ENCODE assay signal across 21 cellular contexts in the genomic region with DNA sequence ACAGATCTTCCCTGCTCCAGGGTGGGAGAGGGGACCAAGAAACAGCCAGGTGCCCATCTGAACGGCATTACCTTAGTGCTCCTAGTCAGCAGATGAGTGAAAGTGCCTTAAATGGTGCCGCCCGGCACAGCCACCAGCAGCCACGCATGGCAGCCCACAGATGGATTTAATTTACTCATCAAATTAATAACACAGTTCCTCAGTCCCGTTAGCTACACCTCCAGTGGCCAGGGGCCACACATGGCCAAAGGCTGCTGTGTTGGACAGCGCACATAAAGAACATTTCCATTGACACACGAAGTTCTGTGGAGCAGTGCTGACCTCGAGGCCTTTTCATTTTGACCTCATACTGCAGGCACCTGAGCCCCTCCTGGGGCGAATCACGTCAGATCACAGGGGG.
DNase-seq lines count a peak whose midpoint lies in the region; ATAC-seq and TF ChIP-seq lines count a peak whose summit lies in the region.
"Had no signal": no experiment of that assay in that cellular context is flagged by ENCODE, and none has a peak within 500 bp of the region (broad histone marks: within the 10 kb centered on the region; RNA-seq: fewer than 3 reads in every experiment).

No MANE protein-coding gene starts in this region.

- H3K9me3 ChIP-seq in breast epithelium (no peaks in the 10 kb centered on the region), mammary epithelial cell (replicated peaks; ENCODE audit: insufficient read depth, low read length) (no peaks in the 10 kb centered on the region), parathyroid adenoma (ENCODE audit: control insufficient read depth, low read length) (no peaks in the 10 kb centered on the region), uterus (no peaks in the 10 kb centered on the region)
- H3K9me3 ChIP-seq: BLaER1 treated with 17β-estradiol and CSF1 and Interleukin-3, amounts not matched to agents 10 nM and 100 nM had no signal

- H3K4me1 ChIP-seq in breast epithelium (peaks cover 16 to 17% of the 10 kb centered on the region in 2 donors), mammary epithelial cell (ENCODE audit: insufficient read depth, low read length) (peaks cover 29% of the 10 kb centered on the region), parathyroid adenoma (no peaks in the 10 kb centered on the region), uterus (peaks cover 0 to 7% of the 10 kb centered on the region in 2 donors)

- peaks cover 10% of the 10 kb centered on the region for H3K36me3 Mint-ChIP-seq in activated T-cell treated with anti-CD3 and anti-CD28 coated beads, Interleukin-2, amount 50 U/mL, for 4 hours (ENCODE audit: insufficient read depth)

- H3K4me1 Mint-ChIP-seq in activated T-cell treated with anti-CD3 and anti-CD28 coated beads, Interleukin-2, amount 50 U/mL, for 4 hours (ENCODE audit: low read depth): peaks cover 2% of the 10 kb centered on the region

- H3K36me3 ChIP-seq in breast epithelium: no peaks in the 10 kb centered on the region
- H3K36me3 ChIP-seq in mammary epithelial cell (ENCODE audit: insufficient read depth, low read length): peaks cover 16% of the 10 kb centered on the region
- H3K36me3 ChIP-seq in parathyroid adenoma (ENCODE audit: control insufficient read depth, insufficient read depth, low read length): no peaks in the 10 kb centered on the region
- no peaks in the 10 kb centered on the region for H3K36me3 ChIP-seq in uterus

- H3K4me3 Mint-ChIP-seq in activated T-cell treated with anti-CD3 and anti-CD28 coated beads, Interleukin-2, amount 50 U/mL, for 4 hours: no peak overlapping the region
- H3K4me3 Mint-ChIP-seq: GM23338, nephron progenitor cell had no signal

- H3K4me3 ChIP-seq in breast epithelium: peak overlapping the region in 2 of 3 donors; percentile 23 to 54
- no peak overlapping the region for H3K4me3 ChIP-seq in mammary epithelial cell (replicated peaks in 1 of 3; ENCODE audit: insufficient read depth in 1 of 3, low read depth in 2 of 3, low read length in 3 of 3)
- peak overlapping the region; percentile 58 for H3K4me3 ChIP-seq in coronary artery
- H3K4me3 ChIP-seq in parathyroid adenoma (ENCODE audit: low read depth, low read length): no peak overlapping the region
- H3K4me3 ChIP-seq in uterus: no peak overlapping the region
- H3K4me3 ChIP-seq: BLaER1 treated with 17β-estradiol and CSF1 and Interleukin-3, amounts not matched to agents 10 nM and 100 nM; GM23338; K562 had no signal

- BruUV-seq in mammary epithelial cell (replicated peaks; lab: Mats Ljungman, UMichigan): no TSS peak

- no peaks in the 10 kb centered on the region for H3K27me3 Mint-ChIP-seq in activated T-cell treated with anti-CD3 and anti-CD28 coated beads, Interleukin-2, amount 50 U/mL, for 4 hours (ENCODE audit: low read depth)

- TF ChIP-seq CTCF in breast epithelium (IDR thresholded peaks at IDR 0.05) (no peak), mammary epithelial cell (conservative IDR thresholded peaks at IDR 0.05 in 1 of 2, IDR thresholded peaks at IDR 0.05 in 1 of 2; ENCODE audit: extremely low read depth in 1 of 2, insufficient read depth in 1 of 2, low read depth in 1 of 2, low read length in 2 of 2) (no peak), coronary artery (IDR thresholded peaks at IDR 0.05) (no peak), parathyroid adenoma (IDR thresholded peaks at IDR 0.05) (no peak), uterus (IDR thresholded peaks at IDR 0.05) (no peak)

- H4K20me1 ChIP-seq in mammary epithelial cell (ENCODE audit: insufficient read depth, low read length): no peaks in the 10 kb centered on the region

- H3K79me2 ChIP-seq in mammary epithelial cell (ENCODE audit: insufficient read depth, low read length) (peaks cover 84% of the 10 kb centered on the region), parathyroid adenoma (peaks cover 5% of the 10 kb centered on the region)

- H3K27ac ChIP-seq in breast epithelium (peak overlapping the region; percentile 74 to 93), mammary epithelial cell (ENCODE audit: insufficient read depth, low read depth, low read length) (no peak overlapping the region), coronary artery (peak overlapping the region in 1 of 2 donors; percentile 60), parathyroid adenoma (peak overlapping the region; percentile 55), uterus (peak overlapping the region; percentile 54 to 79)
- H3K27ac ChIP-seq: 22Rv1, HL-60 had no signal

- no peak overlapping the region for H3K9ac ChIP-seq in mammary epithelial cell (ENCODE audit: insufficient read depth, low read length)
- H3K9ac ChIP-seq in parathyroid adenoma: no peak overlapping the region

- TF ChIP-seq POLR2A in breast epithelium (IDR thresholded peaks at IDR 0.05) (no peak), uterus (IDR thresholded peaks at IDR 0.05) (no peak)

- in situ Hi-C loops in mammary epithelial cell (cut with MboI; ENCODE audit: low sequenced_read_pairs in 2 of 2): no loop called here

- intact Hi-C loops in breast epithelium (cut with DNase I; ENCODE audit: low total_unique reads): no loop called here
- intact Hi-C loops in mammary epithelial cell (cut with micrococcal nuclease): no loop called here
- intact Hi-C loops in uterus (cut with DNase I; ENCODE audit: low total_unique reads): no loop called here

- no peaks in the 10 kb centered on the region for H3K9me3 Mint-ChIP-seq in activated T-cell treated with anti-CD3 and anti-CD28 coated beads, Interleukin-2, amount 50 U/mL, for 4 hours
- H3K9me3 Mint-ChIP-seq: GM23338, nephron progenitor cell had no signal

- ATAC-seq in activated T-cell treated with anti-CD3 and anti-CD28 coated beads, Interleukin-2, amount 50 U/mL, for 4 hours: no peak
- ATAC-seq: GM23338 had no signal

- H3K4me2 ChIP-seq in mammary epithelial cell (ENCODE audit: insufficient read depth, low read depth, low read length) (no peak overlapping the region), parathyroid adenoma (ENCODE audit: low read length) (no peak overlapping the region)
- H3K4me2 ChIP-seq: GM23338 had no signal

- 91% methylated on average over 10 of the region's 10 CpGs for WGBS in mammary epithelial cell (ENCODE audit: low coverage, missing lambda C conversion rate)

- CTCF ChIA-PET in mammary epithelial cell (lab: Charles Lee; ENCODE audit: low non-redundant PET): no interaction called here

- no peaks in the 10 kb centered on the region for H3K27me3 ChIP-seq in breast epithelium
- no peaks in the 10 kb centered on the region for H3K27me3 ChIP-seq in mammary epithelial cell (ENCODE audit: insufficient read depth, low read length)
- no peaks in the 10 kb centered on the region for H3K27me3 ChIP-seq in parathyroid adenoma (ENCODE audit: control insufficient read depth, insufficient read depth, low read length)
- H3K27me3 ChIP-seq in uterus: no peaks in the 10 kb centered on the region
- H3K27me3 ChIP-seq: BLaER1 treated with 17β-estradiol and CSF1 and Interleukin-3, amounts not matched to agents 10 nM and 100 nM had no signal

- no peak overlapping the region for H2AFZ ChIP-seq in mammary epithelial cell (ENCODE audit: low read depth, low read length)
- no peak overlapping the region for H2AFZ ChIP-seq in parathyroid adenoma
- H2AFZ ChIP-seq: GM23338 had no signal

- dilution Hi-C loops in mammary epithelial cell (cut with HindIII; ENCODE audit: low sequenced_read_pairs): no loop called here

- DNase-seq in breast epithelium (ENCODE audit: low spot score in 2 of 2) (no peak), mammary epithelial cell (no peak), coronary artery (ENCODE audit: low spot score) (no peak), uterus (no peak), NCI-H345 (lab: John Stamatoyannopoulos, UW) (no peak), T-helper 2 cell (no peak)
- no peak for DNase-seq in activated T-cell treated with anti-CD3 and anti-CD28 coated beads, Interleukin-2, amount 50 U/mL, for 4 hours
- DNase-seq: activated CD4-positive, alpha-beta T cell treated with anti-CD3 and anti-CD28 coated beads for 48 hours; activated CD8-positive, alpha-beta memory T cell treated with anti-CD3 and anti-CD28 coated beads, Interleukin-2, amount 50 U/mL, for 48 hours; activated naive CD4-positive, alpha-beta T cell treated with Interleukin-2 at 50 U/mL for 16 hours; cortex of kidney; MV-4-11; NCI-H187 treated with DMSO at 0.1 percent for 48 hours; NCI-H524 treated with DMSO at 0.1 percent for 48 hours; nephron progenitor cell had no signal

Comparison
In these comparisons a context has a peak if more than half of its experiments do, and no peak if none do; other contexts are left out.
1. H3K4me3 ChIP-seq: peak in breast epithelium (2 of 3) and coronary artery (single experiment); none in mammary epithelial cell (0 of 3), parathyroid adenoma (single experiment) and uterus (0 of 2).